25 cellular contexts compared by ENCODE assay signal in the genomic region with DNA sequence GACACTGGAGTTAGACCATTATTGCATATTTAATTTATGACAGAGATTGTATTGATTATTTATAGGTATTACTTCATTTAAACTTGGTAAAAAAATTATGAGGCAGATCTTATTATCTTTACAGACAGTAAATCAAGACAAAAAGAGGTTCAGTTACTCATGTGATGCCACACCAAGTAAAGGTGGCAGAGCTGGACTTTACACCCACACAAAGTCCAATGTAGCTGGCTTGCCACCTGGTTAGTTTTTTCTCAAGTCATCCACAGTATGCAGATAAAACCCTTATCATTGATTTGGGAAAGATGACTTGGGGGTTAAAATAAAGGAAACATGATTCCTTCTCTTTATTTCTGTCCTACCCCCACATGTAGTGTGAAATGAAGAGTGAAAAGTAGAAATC.
"Had no signal": no experiment of that assay in that cellular context is flagged by ENCODE, and none has a peak within 500 bp of the region (broad histone marks: within the 10 kb centered on the region; RNA-seq: fewer than 3 reads in every experiment).

No MANE protein-coding gene starts in this region.

- H3K4me1 ChIP-seq: suprapubic skin, testis, thyroid gland, tibial artery, tibial nerve, transverse colon, upper lobe of left lung, upper lobe of right lung, uterus, vagina had no signal

- H3K36me3 ChIP-seq: stomach, suprapubic skin, thoracic aorta, thyroid gland, tibial artery, tibial nerve, transverse colon, upper lobe of left lung, upper lobe of right lung, uterus, vagina had no signal

- H3K4me3 ChIP-seq: stomach, suprapubic skin, testis, thoracic aorta, thyroid gland, tibial artery, tibial nerve, transverse colon, upper lobe of left lung, upper lobe of right lung, uterus, vagina had no signal

- DNase-seq: stimulated activated CD4-positive, alpha-beta T cell treated with anti-CD3 and anti-CD28 coated beads, Interleukin-2, amount 100 ng/mL, for 48 hours; stimulated activated CD4-positive, alpha-beta T cell treated with anti-CD3 and anti-CD28 coated beads, Interleukin-4, amount 100 ng/mL, for 1 hour; stimulated activated CD4-positive, alpha-beta T cell treated with anti-CD3 and anti-CD28 coated beads, Interleukin-4, amount 100 ng/mL, for 24 hours; stimulated activated CD4-positive, alpha-beta T cell treated with anti-CD3 and anti-CD28 coated beads, Interleukin-4, amount 100 ng/mL, for 4 hours; stimulated activated CD8-positive, alpha-beta memory T cell treated with anti-CD3 and anti-CD28 coated beads, Interleukin-4, amount 100 ng/mL, for 48 hours; stimulated activated naive B cell treated with anti-CD40 and anti-IgM and Interleukin-4, amounts not matched to agents 10 μg/mL and 1 μg/mL and 100 μg/mL, for 72 hours; stimulated activated naive CD4-positive, alpha-beta T cell; stimulated activated naive CD4-positive, alpha-beta T cell treated with Interleukin-2 at 50 U/mL for 16 hours; stimulated activated naive CD8-positive, alpha-beta T cell treated with anti-CD3 and anti-CD28 coated beads, Interleukin-15, amount 100 ng/mL, for 72 hours; stimulated activated naive CD8-positive, alpha-beta T cell treated with anti-CD3 and anti-CD28 coated beads, Interleukin-15, Interleukin-2, amounts not matched to agents 100 U/mL and 50 U/mL, for 24 hours; stomach; substantia nigra; testis; thyroid gland; tibial artery; transverse colon; trophoblast cell; upper lobe of left lung; upper lobe of right lung; uterus had no signal

- H3K27me3 ChIP-seq: stomach, suprapubic skin, testis, thyroid gland, tibial artery, tibial nerve, transverse colon, upper lobe of left lung, upper lobe of right lung, uterus, vagina had no signal

- H3K9me3 ChIP-seq: stomach, suprapubic skin, testis, thoracic aorta, thyroid gland, tibial artery, tibial nerve, transverse colon, upper lobe of left lung, upper lobe of right lung, uterus, vagina had no signal

- H3K27ac ChIP-seq: stomach, suprapubic skin, testis, thoracic aorta, thyroid gland, tibial artery, tibial nerve, transverse colon, upper lobe of left lung, upper lobe of right lung, uterus, vagina had no signal

- FAIRE-seq: urothelium cell line had no signal
